12 cellular contexts compared by ENCODE assay signal in genomic region chr14:69079747-69080146, GRCh38.
DNase-seq lines count a peak whose midpoint lies in the region; ATAC-seq and TF ChIP-seq lines count a peak whose summit lies in the region.
"Had no signal": no experiment of that assay in that cellular context is flagged by ENCODE, and none has a peak within 500 bp of the region (broad histone marks: within the 10 kb centered on the region; RNA-seq: fewer than 3 reads in every experiment).

No MANE protein-coding gene starts in this region.

- H3K27me3 ChIP-seq in left ventricle myocardium inferior (ENCODE audit: low read depth) (no peaks in the 10 kb centered on the region), colonic mucosa (no peaks in the 10 kb centered on the region), muscle layer of colon (ENCODE audit: control insufficient read depth in 1 of 2, insufficient read depth in 2 of 2, low read length in 2 of 2) (no peaks in the 10 kb centered on the region)
- H3K27me3 ChIP-seq in naive thymus-derived CD4-positive, alpha-beta T cell (ENCODE audit: control insufficient read depth in 2 of 2, insufficient read depth in 2 of 2, low read length in 2 of 2) = no peaks in the 10 kb centered on the region

- DNase-seq in left ventricle myocardium inferior = no peak
- no peak for DNase-seq in Right ventricle myocardium inferior (ENCODE audit: missing footprints)
- DNase-seq in colonic mucosa = no peak
- DNase-seq in type B pancreatic cell (ENCODE audit: extremely low spot score, unreplicated experiment) = no peak
- DNase-seq in SW 1271 (lab: John Stamatoyannopoulos, UW) = no peak
- DNase-seq in naive thymus-derived CD4-positive, alpha-beta T cell = no peak
- no peak for DNase-seq in NOMO-1 treated with dmso at 0.1 percent for 144 hours (lab: John Stamatoyannopoulos, UW; ENCODE audit: unreplicated experiment)
- DNase-seq: KBM-7; NCI-H187; stimulated activated CD4-positive, alpha-beta T cell treated with anti-CD3 and anti-CD28 coated beads, Interleukin-15, amount 100 ng/mL, for 24 hours had no signal

- peaks cover 33% of the 10 kb centered on the region for H3K4me1 Mint-ChIP-seq in type B pancreatic cell (ENCODE audit: unreplicated experiment)
- peaks cover 0 to 24% (median 21%) of the 10 kb centered on the region in 7 donors for H3K4me1 Mint-ChIP-seq in naive thymus-derived CD4-positive, alpha-beta T cell

- POLR2A ChIA-PET in naive thymus-derived CD4-positive, alpha-beta T cell (lab: Charles Lee) = interaction anchor here (1.1 kb wide), 1 partner anchor 12 kb away, joined by 3 read pairs; no protein-coding TSS in a partner anchor

- H3K4me3 Mint-ChIP-seq in type B pancreatic cell = no peak overlapping the region
- H3K4me3 Mint-ChIP-seq in naive thymus-derived CD4-positive, alpha-beta T cell = no peak overlapping the region
- H3K4me3 Mint-ChIP-seq: neural crest cell had no signal

- CTCF ChIA-PET in naive thymus-derived CD4-positive, alpha-beta T cell (lab: Charles Lee) = interaction anchor here (0.7 kb wide), 1 partner anchor 218 kb away, joined by 3 read pairs; no protein-coding TSS in a partner anchor

- peak overlapping the region; percentile 82 for H3K27ac Mint-ChIP-seq in type B pancreatic cell
- H3K27ac Mint-ChIP-seq in naive thymus-derived CD4-positive, alpha-beta T cell = peak overlapping the region in 3 of 9 donors; percentile 9 to 67 (median 43)

- ATAC-seq in Right ventricle myocardium inferior = no peak
- no peak for ATAC-seq in naive thymus-derived CD4-positive, alpha-beta T cell

- H3K36me3 ChIP-seq in left ventricle myocardium inferior (peaks cover 39% of the 10 kb centered on the region), colonic mucosa (no peaks in the 10 kb centered on the region), muscle layer of colon (ENCODE audit: insufficient read depth, low read length) (peaks cover 24% of the 10 kb centered on the region)
- H3K36me3 ChIP-seq in naive thymus-derived CD4-positive, alpha-beta T cell (ENCODE audit: control insufficient read depth in 2 of 3, insufficient read depth in 3 of 3, low read length in 3 of 3) = peaks cover 0 to 41% (median 6%) of the 10 kb centered on the region in 3 experiments

- H3K27ac ChIP-seq in left ventricle myocardium inferior (replicated peaks) = peak overlapping the region; percentile 35
- H3K27ac ChIP-seq in colonic mucosa = peak overlapping the region; percentile 11
- peak overlapping the region; percentile 65 for H3K27ac ChIP-seq in muscle layer of colon (ENCODE audit: low read depth, low read length)
- no peak overlapping the region for H3K27ac ChIP-seq in naive thymus-derived CD4-positive, alpha-beta T cell (ENCODE audit: low read depth, low read length)

- no peak overlapping the region for H3K9ac ChIP-seq in colonic mucosa (ENCODE audit: low read depth in 2 of 2, low read length in 2 of 2)
- H3K9ac ChIP-seq in muscle layer of colon (ENCODE audit: low read length) = no peak overlapping the region

- H3K4me3 ChIP-seq in left ventricle myocardium inferior (no peak overlapping the region), colonic mucosa (no peak overlapping the region), muscle layer of colon (ENCODE audit: low read depth in 1 of 2, low read length in 2 of 2) (no peak overlapping the region)
- H3K4me3 ChIP-seq in naive thymus-derived CD4-positive, alpha-beta T cell (ENCODE audit: low read length) = no peak overlapping the region

- H3K4me1 ChIP-seq in left ventricle myocardium inferior = peaks cover 39% of the 10 kb centered on the region
- no peaks in the 10 kb centered on the region for H3K4me1 ChIP-seq in colonic mucosa
- peaks cover 33% of the 10 kb centered on the region for H3K4me1 ChIP-seq in muscle layer of colon (ENCODE audit: insufficient read depth, low read length)
- H3K4me1 ChIP-seq in naive thymus-derived CD4-positive, alpha-beta T cell (ENCODE audit: control insufficient read depth in 2 of 2, insufficient read depth in 2 of 2, low read length in 2 of 2) = no peaks in the 10 kb centered on the region

- TF ChIP-seq CTCF in left ventricle myocardium inferior (IDR thresholded peaks at IDR 0.05; ENCODE audit: borderline replicate concordance) (no peak), colonic mucosa (IDR thresholded peaks at IDR 0.05) (no peak), type B pancreatic cell (conservative IDR thresholded peaks at IDR 0.05) (no peak)

- no peaks in the 10 kb centered on the region for H3K9me3 Mint-ChIP-seq in type B pancreatic cell
- no peaks in the 10 kb centered on the region for H3K9me3 Mint-ChIP-seq in naive thymus-derived CD4-positive, alpha-beta T cell
- H3K9me3 Mint-ChIP-seq: neural crest cell had no signal

- H3K9me3 ChIP-seq in left ventricle myocardium inferior (replicated peaks) (no peaks in the 10 kb centered on the region), colonic mucosa (no peaks in the 10 kb centered on the region), muscle layer of colon (ENCODE audit: low read length) (no peaks in the 10 kb centered on the region)
- no peaks in the 10 kb centered on the region for H3K9me3 ChIP-seq in naive thymus-derived CD4-positive, alpha-beta T cell (ENCODE audit: control insufficient read depth in 2 of 3, low read length in 3 of 3)

- peaks cover 38% of the 10 kb centered on the region for H3K36me3 Mint-ChIP-seq in type B pancreatic cell
- H3K36me3 Mint-ChIP-seq in naive thymus-derived CD4-positive, alpha-beta T cell = peaks cover 7 to 64% (median 18%) of the 10 kb centered on the region in 5 donors

- H3K27me3 Mint-ChIP-seq in type B pancreatic cell = no peaks in the 10 kb centered on the region
- no peaks in the 10 kb centered on the region for H3K27me3 Mint-ChIP-seq in naive thymus-derived CD4-positive, alpha-beta T cell

- intact Hi-C loops in left ventricle myocardium inferior (cut with micrococcal nuclease) (no loop called here), Right ventricle myocardium inferior (cut with DNase I) (no loop called here), colonic mucosa (cut with DNase I) (no loop called here)
- intact Hi-C loops in naive thymus-derived CD4-positive, alpha-beta T cell (cut with micrococcal nuclease) = loop anchor here in 1 of 2 donors (5.0 kb wide), 1 partner anchor 37 kb away; no protein-coding TSS in a partner anchor
